23 cellular contexts compared by ENCODE assay signal in genomic region chr5:122375801-122376200, GRCh38.
"Had no signal": no experiment of that assay in that cellular context is flagged by ENCODE, and none has a peak within 500 bp of the region (broad histone marks: within the 10 kb centered on the region; RNA-seq: fewer than 3 reads in every experiment).

No MANE protein-coding gene starts in this region.

- DNase-seq: islet precursor cell; left ventricle myocardium inferior; natural killer cell; nephron progenitor cell; occipital lobe; right lobe of liver; stimulated activated CD4-positive, alpha-beta T cell treated with anti-CD3 and anti-CD28 coated beads, Interleukin-12 subunit alpha, Interleukin-12 subunit beta, amount 100 ng/mL, for 4 hours; stimulated activated CD4-positive, alpha-beta T cell treated with anti-CD3 and anti-CD28 coated beads, Interleukin-15, amount 100 ng/mL, for 24 hours; stimulated activated CD4-positive, alpha-beta T cell treated with anti-CD3 and anti-CD28 coated beads, Interleukin-2, amount 100 ng/mL, for 24 hours; stimulated activated CD4-positive, alpha-beta T cell treated with anti-CD3 and anti-CD28 coated beads, Interleukin-4, amount 100 ng/mL, for 1 hour; stimulated activated naive B cell treated with anti-CD40 and anti-IgM and Interleukin-4, amounts not matched to agents 10 μg/mL and 1 μg/mL and 100 μg/mL, for 72 hours; stimulated activated naive CD8-positive, alpha-beta T cell treated with anti-CD3 and anti-CD28 coated beads, Interleukin-15, Interleukin-2, amounts not matched to agents 100 U/mL and 50 U/mL, for 24 hours; stomach; testis; thyroid gland; transverse colon; upper lobe of left lung had no signal

- H3K9ac ChIP-seq: neural progenitor cell had no signal

- H3K27me3 ChIP-seq: neural progenitor cell, neutrophil, right atrium auricular region, right lobe of liver, stomach, testis, thyroid gland, transverse colon, upper lobe of left lung, vagina had no signal

- H2AFZ ChIP-seq: neural progenitor cell had no signal

- H3K9me3 ChIP-seq: left ventricle myocardium inferior, neutrophil, right atrium auricular region, right lobe of liver, stomach, testis, thyroid gland, transverse colon, upper lobe of left lung, vagina had no signal

- H3K27ac ChIP-seq: neural progenitor cell, neutrophil, right lobe of liver, stomach, testis, thyroid gland, transverse colon, upper lobe of left lung, vagina had no signal

- H3K4me2 ChIP-seq: neural progenitor cell had no signal

- H3K4me3 ChIP-seq: left ventricle myocardium inferior, lung, neural progenitor cell, right atrium auricular region, right lobe of liver, skin epidermis, stomach, testis, thyroid gland, transverse colon, upper lobe of left lung, vagina had no signal

- H3K36me3 ChIP-seq: left ventricle myocardium inferior, neural progenitor cell, neutrophil, right atrium auricular region, right lobe of liver, stomach, thyroid gland, transverse colon, upper lobe of left lung, vagina had no signal

- ATAC-seq: natural killer cell; right lobe of liver; stimulated activated naive B cell treated with anti-CD40 and anti-IgM and Interleukin-4, amounts not matched to agents 10 μg/mL and 1 μg/mL and 100 μg/mL, for 72 hours; stimulated activated naive CD8-positive, alpha-beta T cell treated with anti-CD3 and anti-CD28 coated beads, Interleukin-15, Interleukin-2, amounts not matched to agents 100 U/mL and 50 U/mL, for 24 hours had no signal

- H3K4me1 ChIP-seq: left ventricle myocardium inferior, neural progenitor cell, right atrium auricular region, testis, thyroid gland, upper lobe of left lung, vagina had no signal
